22 cellular contexts compared by ENCODE assay signal in genomic region chr11:107359701-107360100, GRCh38.
DNase-seq lines count a peak whose midpoint lies in the region; FAIRE-seq and TF ChIP-seq lines count a peak whose summit lies in the region.
"Had no signal": no experiment of that assay in that cellular context is flagged by ENCODE, and none has a peak within 500 bp of the region (broad histone marks: within the 10 kb centered on the region; RNA-seq: fewer than 3 reads in every experiment).

No MANE protein-coding gene starts in this region.

- no peaks in the 10 kb centered on the region for H3K9me3 ChIP-seq in astrocyte (ENCODE audit: insufficient read depth, low read depth, low read length)
- H3K9me3 ChIP-seq: BE2C had no signal

- H3K36me3 Mint-ChIP-seq in astrocyte (ENCODE audit: low read depth, unreplicated experiment), result peaks cover 9% of the 10 kb centered on the region

- no peak overlapping the region for H3K27ac ChIP-seq in astrocyte (ENCODE audit: low read depth, low read length)
- H3K27ac ChIP-seq: 22Rv1, RWPE1 had no signal

- H3K4me1 Mint-ChIP-seq in astrocyte (ENCODE audit: low read depth, unreplicated experiment), result no peaks in the 10 kb centered on the region

- DNase-seq in DMS53 (lab: John Stamatoyannopoulos, UW), result peak; percentile 3
- no peak for DNase-seq in DMS53 treated with DMSO at 0.1 percent for 48 hours (lab: John Stamatoyannopoulos, UW; ENCODE audit: unreplicated experiment)
- DNase-seq in astrocyte (ENCODE audit: low read depth), result no peak
- peak; percentile 5 for DNase-seq in iPS DF 19.7 (ENCODE audit: low read depth, low spot score)
- DNase-seq in AG20443 (ENCODE audit: low spot score), result no peak
- DNase-seq in SW480 (ENCODE audit: low spot score), result no peak
- DNase-seq in NCI-H187 treated with DMSO at 0.1 percent for 48 hours (lab: John Stamatoyannopoulos, UW), result no peak
- no peak for DNase-seq in germinal center (ENCODE audit: low spot score)
- DNase-seq: BE2C; CD4-positive, alpha-beta T cell; DMS79 treated with DMSO at 0.1 percent for 48 hours; GF-D8; HCEC 1CT; NCI-H1105 treated with DMSO at 0.1 percent for 48 hours; NCI-H1694 treated with DMSO at 0.1 percent for 48 hours; NCI-H526 treated with DMSO at 0.1 percent for 48 hours; NK-92 treated with Interleukin-12 subunit alpha and Interleukin-12 subunit beta, amount 100 ng/mL, for 24 hours; OCI-M1 had no signal

- TF ChIP-seq CTCF in astrocyte (IDR thresholded peaks at IDR 0.05; ENCODE audit: insufficient read depth, low read depth, low read length), result no peak

- H3K36me3 ChIP-seq in astrocyte (ENCODE audit: insufficient read depth, low read length), result no peaks in the 10 kb centered on the region
- H3K36me3 ChIP-seq: BE2C had no signal

- no peak overlapping the region for H3K4me2 ChIP-seq in astrocyte (ENCODE audit: low read length)

- FAIRE-seq in astrocyte (lab: Jason Lieb, UNC), result no peak
- FAIRE-seq: GM12891, GM18507 had no signal

- no peak overlapping the region for H3K9ac ChIP-seq in astrocyte (ENCODE audit: low read length)

- no peak overlapping the region for H3K4me3 Mint-ChIP-seq in astrocyte (ENCODE audit: unreplicated experiment)
- H3K4me3 Mint-ChIP-seq: CD4-positive, alpha-beta T cell had no signal

- no peak overlapping the region for H3K4me3 ChIP-seq in astrocyte (ENCODE audit: insufficient read depth, low read depth, low read length)

- no peaks in the 10 kb centered on the region for H4K20me1 ChIP-seq in astrocyte (ENCODE audit: insufficient read depth, low read length)

- H3K27me3 ChIP-seq in astrocyte (ENCODE audit: insufficient read depth, low read length), result no peaks in the 10 kb centered on the region
- H3K27me3 ChIP-seq: BE2C had no signal

- no peaks in the 10 kb centered on the region for H3K79me2 ChIP-seq in astrocyte (ENCODE audit: insufficient read depth, low read length)

- H3K9me3 Mint-ChIP-seq in astrocyte (ENCODE audit: unreplicated experiment), result peaks cover 5% of the 10 kb centered on the region

- no peak overlapping the region for H2AFZ ChIP-seq in astrocyte (ENCODE audit: low read depth, low read length)

- peak overlapping the region; percentile 7 for H3K27ac Mint-ChIP-seq in astrocyte (ENCODE audit: unreplicated experiment)
- H3K27ac Mint-ChIP-seq: CD4-positive, alpha-beta T cell had no signal

- no peaks in the 10 kb centered on the region for H3K4me1 ChIP-seq in astrocyte (ENCODE audit: insufficient read depth, low read length)
- H3K4me1 ChIP-seq: BE2C had no signal

- H3K27me3 Mint-ChIP-seq in astrocyte (ENCODE audit: low read depth, unreplicated experiment), result no peaks in the 10 kb centered on the region
- H3K27me3 Mint-ChIP-seq: CD4-positive, alpha-beta T cell had no signal

Comparison
In these comparisons a context has a peak if more than half of its experiments do, and no peak if none do; other contexts are left out.
1. DNase-seq: peak in DMS53 (single experiment) and iPS DF 19.7 (single experiment); none in DMS53 treated with DMSO at 0.1 percent for 48 hours (single experiment), astrocyte (single experiment), AG20443 (single experiment), SW480 (single experiment), NCI-H187 treated with DMSO at 0.1 percent for 48 hours (single experiment) and germinal center (single experiment).